In the genomic region with DNA sequence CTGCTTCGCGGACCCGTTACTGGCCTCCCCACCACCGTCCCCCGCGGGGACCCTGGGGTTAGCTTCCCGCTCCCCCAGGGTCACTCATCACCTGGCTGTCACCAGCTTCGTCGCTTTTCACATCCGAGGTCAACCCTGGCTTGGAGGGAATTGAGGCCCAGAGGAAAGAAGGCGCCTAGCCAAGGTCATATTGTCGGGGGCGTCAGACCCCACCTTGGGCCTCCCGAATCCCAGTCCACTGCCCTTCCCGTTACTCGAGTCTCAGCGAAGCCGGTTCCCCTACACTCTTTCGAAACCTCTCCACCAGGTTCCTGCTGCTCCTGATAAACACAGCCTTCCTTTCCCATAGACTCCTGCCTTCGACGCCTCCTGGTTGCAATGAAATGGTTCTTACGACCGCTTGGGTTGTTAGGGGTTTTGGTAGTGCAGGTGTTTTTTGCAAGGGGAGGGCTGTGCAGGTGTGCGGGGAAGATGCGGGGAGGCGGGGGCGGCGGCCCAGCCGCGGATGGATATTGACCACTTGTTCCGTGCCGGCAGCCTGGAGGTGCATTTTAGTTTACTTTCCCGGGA, we compare ENCODE assay signal across 8 cellular contexts. TPM values are rescaled to one million over a fixed set of nuclear protein-coding genes. Genes with fewer than 3 reads are reported as not detected.
DNase-seq lines count a peak whose midpoint lies in the region; ATAC-seq and TF ChIP-seq lines count a peak whose summit lies in the region.

No MANE protein-coding gene starts in this region.

- no peak for TF ChIP-seq EP300 in tibial nerve (IDR thresholded peaks at IDR 0.05)

- 5 to 6% methylated on average over 30 to 31 of the region's 33 CpGs for WGBS in lower leg skin, 2 donors
- 7 to 9% methylated on average over 26 to 29 of the region's 33 CpGs for WGBS in tibial nerve, 2 donors

- no peak for TF ChIP-seq POLR2A in lower leg skin (IDR thresholded peaks at IDR 0.05)
- no peak for TF ChIP-seq POLR2A in tibial nerve (IDR thresholded peaks at IDR 0.05)

- peaks cover 54% of the 10 kb centered on the region for H3K79me2 ChIP-seq in MM.1S (ENCODE audit: low read length)

- H3K9me3 Mint-ChIP-seq in brain: no peaks in the 10 kb centered on the region

- no peaks in the 10 kb centered on the region for H3K9me3 ChIP-seq in MM.1S (replicated peaks; ENCODE audit: insufficient read depth, low read length)
- H3K9me3 ChIP-seq in tibial nerve: no peaks in the 10 kb centered on the region

- TF ChIP-seq CTCF in MM.1S (IDR thresholded peaks at IDR 0.05; ENCODE audit: low read length): no peak
- no peak for TF ChIP-seq CTCF in brain (conservative IDR thresholded peaks at IDR 0.05)
- no peak for TF ChIP-seq CTCF in lower leg skin (IDR thresholded peaks at IDR 0.05)
- TF ChIP-seq CTCF in tibial nerve (IDR thresholded peaks at IDR 0.05): no peak

- no peaks in the 10 kb centered on the region for H3K9me2 ChIP-seq in MM.1S (replicated peaks; ENCODE audit: insufficient read depth, low read length)

- peaks cover 64% of the 10 kb centered on the region for H3K4me1 Mint-ChIP-seq in brain

- ATAC-seq in GM18870 (IDR thresholded peaks at IDR 0.05; ENCODE audit: unreplicated experiment) (no peak), GM19328 (IDR thresholded peaks at IDR 0.05; ENCODE audit: unreplicated experiment) (no peak)

- H4K20me1 ChIP-seq in MM.1S (ENCODE audit: insufficient read depth, low read length): no peaks in the 10 kb centered on the region

- H3K4me3 ChIP-seq in MM.1S (ENCODE audit: low read length) (peak overlapping the region; percentile 96), lower leg skin (ENCODE audit: low read depth, poor library complexity, severe bottlenecking) (peak overlapping the region; percentile 44), tibial nerve (peak overlapping the region; percentile 43 to 70 (median 64))

- intact Hi-C loops in lower leg skin (cut with DNase I; ENCODE audit: low total_unique reads): no loop called here

- no peaks in the 10 kb centered on the region for H3K36me3 ChIP-seq in MM.1S (replicated peaks; ENCODE audit: insufficient read depth, low read length)
- no peaks in the 10 kb centered on the region for H3K36me3 ChIP-seq in tibial nerve

- H3K4me2 ChIP-seq in MM.1S (ENCODE audit: low read depth, low read length): peak overlapping the region; percentile 89

- peaks cover 11% of the 10 kb centered on the region; the same call in 1 of the 2 replicates for H3F3A ChIP-seq in MM.1S (ENCODE audit: insufficient read depth, low read length)

- H3K4me3 Mint-ChIP-seq in brain: peak overlapping the region; percentile 88 to 96 (median 91)

- H3K27me3 Mint-ChIP-seq in brain: no peaks in the 10 kb centered on the region

- no peaks in the 10 kb centered on the region for H3K36me3 Mint-ChIP-seq in brain

- DNase-seq in NCI-H1417 (lab: John Stamatoyannopoulos, UW) (peak in 2 of 3 experiments; percentile 80), NCI-H1417 treated with DMSO at 0.1 percent for 48 hours (lab: John Stamatoyannopoulos, UW) (no peak), MM.1S (peak; percentile 36), lower leg skin (ENCODE audit: low spot score in 2 of 2) (no peak), tibial nerve (ENCODE audit: low spot score in 2 of 2) (no peak)

- H3K27ac ChIP-seq in MM.1S (ENCODE audit: low read length) (peak overlapping the region; percentile 44; the same call in 1 of the 2 replicates), tibial nerve (peak overlapping the region; percentile 38 to 74 (median 68))

- peak overlapping the region; percentile 75 for H3K9ac ChIP-seq in MM.1S (ENCODE audit: low read length)

- peak overlapping the region; percentile 89 for H2AFZ ChIP-seq in MM.1S (ENCODE audit: low read length)

- H3K27ac Mint-ChIP-seq in brain: peak overlapping the region; percentile 89 to 95 (median 94)

- 0 out of 2 replicates have a peak, but pooled peaks cover 7% of the 10 kb centered on the region for H3K4me1 ChIP-seq in MM.1S (ENCODE audit: low read length)
- H3K4me1 ChIP-seq in tibial nerve: peaks cover 0 to 22% (median 5%) of the 10 kb centered on the region in 4 donors

- H3K27me3 ChIP-seq in MM.1S (replicated peaks; ENCODE audit: insufficient read depth, low read length): no peaks in the 10 kb centered on the region
- no peaks in the 10 kb centered on the region for H3K27me3 ChIP-seq in tibial nerve

RNA-seq across cellular contexts. Expression of a gene that starts 0.6 kb away (rescaled TPM):
- polyA plus RNA-seq in brain (ENCODE audit: insufficient read depth, low read depth, low replicate concordance): 15.8 TPM
- total RNA-seq in lower leg skin (10 to 100 TPM in 1 of 4 donors, 1 to 10 TPM in 3; 3.0 to 10.2 (median 6.1) TPM), tibial nerve (10 to 100 TPM in 1 of 4 donors, 1 to 10 TPM in 3; 4.9 to 13.5 (median 5.6) TPM)

RNA-seq across cellular contexts. Expression of a gene that starts 22.5 kb away (rescaled TPM):
- 23.5 TPM for polyA plus RNA-seq in brain (ENCODE audit: insufficient read depth, low read depth, low replicate concordance)
- total RNA-seq in lower leg skin (under 1 TPM in 1 of 4 donors, not detected in 3; 0.16 TPM), tibial nerve (1 to 10 TPM in 1 of 4 donors, under 1 TPM in 1, not detected in 2; 0.22 to 1.6 TPM)

RNA-seq across cellular contexts. Expression of a gene that starts 35.0 kb away (rescaled TPM):
- 1,055 TPM for polyA plus RNA-seq in brain (ENCODE audit: insufficient read depth, low read depth, low replicate concordance)
- total RNA-seq in lower leg skin: 100 to 1,000 TPM; 373 to 510 (median 455) TPM
- total RNA-seq in tibial nerve: 100 to 1,000 TPM; 337 to 421 (median 383) TPM

RNA-seq across cellular contexts. Expression of a gene that starts 46.8 kb away (rescaled TPM):
- polyA plus RNA-seq in brain (ENCODE audit: insufficient read depth, low read depth, low replicate concordance): 215 TPM
- total RNA-seq in lower leg skin (10 to 100 TPM; 48.8 to 94.8 (median 81.7) TPM), tibial nerve (10 to 100 TPM; 35.0 to 86.7 (median 50.4) TPM)

Comparison
In these comparisons a context has a peak if more than half of its experiments do, and no peak if none do; other contexts are left out.
1. DNase-seq: peak in NCI-H1417 (2 of 3) and MM.1S (single experiment); none in NCI-H1417 treated with DMSO at 0.1 percent for 48 hours (single experiment), lower leg skin (0 of 2) and tibial nerve (0 of 2).
2. H3K4me3 ChIP-seq: peak in every context shown above with its lines; median percentile 96 in MM.1S; 64 in tibial nerve; 44 in lower leg skin.